ENCODE assay signal across 24 cellular contexts in genomic region chr6:140541288-140541687, GRCh38.
DNase-seq lines count a peak whose midpoint lies in the region; ATAC-seq and TF ChIP-seq lines count a peak whose summit lies in the region.
"Had no signal": no experiment of that assay in that cellular context is flagged by ENCODE, and none has a peak within 500 bp of the region (broad histone marks: within the 10 kb centered on the region; RNA-seq: fewer than 3 reads in every experiment).

No MANE protein-coding gene starts in this region.

- no peak overlapping the region for H2AK5ac ChIP-seq in trophoblast cell (ENCODE audit: low read length)

- H2BK120ac ChIP-seq in trophoblast cell (ENCODE audit: insufficient read depth, low read length, poor library complexity): no peak overlapping the region

- H2BK12ac ChIP-seq in trophoblast cell (ENCODE audit: low read length): no peak overlapping the region

- H3K9me3 ChIP-seq in HAP-1 (no peaks in the 10 kb centered on the region), SK-N-MC (ENCODE audit: low read depth, low read length) (no peaks in the 10 kb centered on the region), trophoblast cell (ENCODE audit: insufficient read depth, low read depth, low read length) (no peaks in the 10 kb centered on the region), heart left ventricle (peaks cover 0 to 2% (median 0%) of the 10 kb centered on the region in 12 donors), prostate gland (no peaks in the 10 kb centered on the region)
- H3K9me3 ChIP-seq: Caco-2, gastrocnemius medialis, pancreas had no signal

- TF ChIP-seq POLR2A in heart left ventricle (IDR thresholded peaks at IDR 0.05) (no peak), prostate gland (IDR thresholded peaks at IDR 0.05) (no peak)

- WGBS in trophoblast cell (ENCODE audit: extremely low coverage, insufficient coverage, insufficient read length): no CpG with 5 or more reads among the region's 7 CpGs
- 89 to 93% (median 90%) methylated on average over 7 of the region's 7 CpGs for WGBS in heart left ventricle, 4 donors
- 86% methylated on average over 7 of the region's 7 CpGs for WGBS in prostate gland

- H3K79me2 ChIP-seq in trophoblast cell (ENCODE audit: control insufficient read depth, insufficient read depth, low read length, poor library complexity): no peaks in the 10 kb centered on the region

- no peak overlapping the region for H2BK5ac ChIP-seq in trophoblast cell (ENCODE audit: low read depth, low read length, poor library complexity)

- no peak overlapping the region for H4K91ac ChIP-seq in trophoblast cell (ENCODE audit: low read depth, low read length)

- H3K36me3 ChIP-seq in HAP-1 (replicated peaks): no peaks in the 10 kb centered on the region
- H3K36me3 ChIP-seq in SK-N-MC (ENCODE audit: insufficient read depth, low read length): no peaks in the 10 kb centered on the region
- no peaks in the 10 kb centered on the region for H3K36me3 ChIP-seq in trophoblast cell (ENCODE audit: control insufficient read depth in 1 of 2, insufficient read depth in 2 of 2, low read length in 2 of 2)
- no peaks in the 10 kb centered on the region for H3K36me3 ChIP-seq in brain microvascular endothelial cell (replicated peaks)
- no peaks in the 10 kb centered on the region for H3K36me3 ChIP-seq in heart left ventricle
- H3K36me3 ChIP-seq in prostate gland: no peaks in the 10 kb centered on the region
- H3K36me3 ChIP-seq: gastrocnemius medialis, pancreas had no signal

- H3K4me3 ChIP-seq in HAP-1: no peak overlapping the region
- 0 out of 2 replicates have a peak overlapping the region, but pooled peaks have one; percentile 14 for H3K4me3 ChIP-seq in SK-N-MC
- H3K4me3 ChIP-seq in fibroblast of mammary gland (ENCODE audit: control insufficient read depth, low read depth, low read length): no peak overlapping the region
- H3K4me3 ChIP-seq in trophoblast cell (ENCODE audit: low read depth, low read length): no peak overlapping the region
- no peak overlapping the region for H3K4me3 ChIP-seq in brain microvascular endothelial cell (ENCODE audit: low read depth, low read length)
- H3K4me3 ChIP-seq in heart left ventricle: no peak overlapping the region
- H3K4me3 ChIP-seq in prostate gland: no peak overlapping the region
- H3K4me3 ChIP-seq: gastrocnemius medialis, GM23338, pancreas had no signal

- intact Hi-C loops in heart left ventricle (cut with DNase I): no loop called here
- intact Hi-C loops in prostate gland (cut with DNase I): no loop called here

- H3K4me1 ChIP-seq in HAP-1 (peaks cover 48% of the 10 kb centered on the region), trophoblast cell (ENCODE audit: control insufficient read depth in 1 of 2, insufficient read depth in 2 of 2, low read length in 2 of 2) (peaks cover 0 to 2% of the 10 kb centered on the region in 2 experiments), heart left ventricle (peaks cover 0 to 21% (median 11%) of the 10 kb centered on the region in 12 donors), prostate gland (replicated peaks) (no peaks in the 10 kb centered on the region)
- H3K4me1 ChIP-seq: pancreas had no signal

- H3K27ac ChIP-seq in SK-N-MC (peak overlapping the region; percentile 8; the same call in 1 of the 2 replicates), trophoblast cell (ENCODE audit: low read depth, low read length) (no peak overlapping the region), brain microvascular endothelial cell (no peak overlapping the region), heart left ventricle (no peak overlapping the region), prostate gland (no peak overlapping the region)
- H3K27ac ChIP-seq: gastrocnemius medialis, pancreas had no signal

- H3K9ac ChIP-seq in SK-N-MC (ENCODE audit: insufficient read length) (no peak overlapping the region), trophoblast cell (ENCODE audit: low read length) (no peak overlapping the region)

- no peak overlapping the region for H2AFZ ChIP-seq in trophoblast cell (ENCODE audit: insufficient read depth, low read length, poor library complexity)
- H2AFZ ChIP-seq: GM23338 had no signal

- DNase-seq in HAP-1 (ENCODE audit: low spot score in 2 of 2) (peak; percentile 11 to 86), SK-N-MC (ENCODE audit: low read depth, low spot score) (no peak), fibroblast of mammary gland (ENCODE audit: low read depth) (peak; percentile 31), trophoblast cell (peak; percentile 30 to 79), brain microvascular endothelial cell (no peak), heart left ventricle (no peak), prostate gland (ENCODE audit: low spot score) (no peak)
- DNase-seq: activated CD4-positive, CD25-positive, alpha-beta regulatory T cell; activated naive CD8-positive, alpha-beta T cell treated with anti-CD3 and anti-CD28 coated beads, Interleukin-2, amount 50 U/mL, for 24 hours; AML-193; Caco-2; central memory CD4-positive, alpha-beta T cell; effector memory CD8-positive, alpha-beta T cell; gastrocnemius medialis; Karpas-422; NCI-H1417 treated with DMSO at 0.1 percent for 48 hours; NCI-H2171; pancreas; stimulated activated CD4-positive, alpha-beta T cell treated with anti-CD3 and anti-CD28 coated beads, Interleukin-4, amount 100 ng/mL, for 24 hours; stimulated activated CD8-positive, alpha-beta memory T cell treated with anti-CD3 and anti-CD28 coated beads, Interleukin-4, amount 100 ng/mL, for 48 hours had no signal

- no peak overlapping the region for H4K8ac ChIP-seq in trophoblast cell (ENCODE audit: low read depth, low read length)

- no peak overlapping the region for H4K12ac ChIP-seq in trophoblast cell (ENCODE audit: low read depth, low read length)

- in situ Hi-C loops in HAP-1 (cut with MboI; ENCODE audit: low sequenced_read_pairs): no loop called here
- in situ Hi-C loops in brain microvascular endothelial cell (cut with HindIII; ENCODE audit: low pct_ligation_motif_present, low sequenced_read_pairs): no loop called here

- no peak overlapping the region for H3K18ac ChIP-seq in trophoblast cell (ENCODE audit: low read length)

- H3K79me1 ChIP-seq in trophoblast cell (ENCODE audit: low read length): peaks cover 5% of the 10 kb centered on the region

- ATAC-seq in GM19023 (IDR thresholded peaks at IDR 0.05; ENCODE audit: unreplicated experiment) (no peak), heart left ventricle (no peak)
- ATAC-seq: activated naive CD8-positive, alpha-beta T cell treated with anti-CD3 and anti-CD28 coated beads, Interleukin-2, amount 50 U/mL, for 24 hours; effector memory CD8-positive, alpha-beta T cell; gastrocnemius medialis; GM23338; left lobe of liver; pancreas; Right ventricle myocardium inferior had no signal

- no peaks in the 10 kb centered on the region for H3K27me3 ChIP-seq in HAP-1 (ENCODE audit: low read depth)
- no peaks in the 10 kb centered on the region for H3K27me3 ChIP-seq in trophoblast cell (ENCODE audit: insufficient read depth, low read length)
- H3K27me3 ChIP-seq in brain microvascular endothelial cell (replicated peaks): no peaks in the 10 kb centered on the region
- H3K27me3 ChIP-seq in heart left ventricle: no peaks in the 10 kb centered on the region
- H3K27me3 ChIP-seq in prostate gland (replicated peaks; ENCODE audit: insufficient read depth): no peaks in the 10 kb centered on the region
- H3K27me3 ChIP-seq: gastrocnemius medialis, pancreas had no signal

- no peak overlapping the region for H3K4ac ChIP-seq in trophoblast cell (ENCODE audit: low read depth, low read length)

- H3K4me2 ChIP-seq in trophoblast cell (ENCODE audit: low read length): no peak overlapping the region
- H3K4me2 ChIP-seq: GM23338 had no signal

- H3K23ac ChIP-seq in trophoblast cell (ENCODE audit: low read length): no peak overlapping the region

- no peak overlapping the region for H3K14ac ChIP-seq in trophoblast cell (ENCODE audit: low read length)

- TF ChIP-seq CTCF in fibroblast of mammary gland (conservative IDR thresholded peaks at IDR 0.05; ENCODE audit: control insufficient read depth, insufficient read depth, low read depth, low read length) (no peak), brain microvascular endothelial cell (IDR thresholded peaks at IDR 0.05; ENCODE audit: low read depth, low read length, missing control alignments) (no peak), heart left ventricle (IDR thresholded peaks at IDR 0.05) (no peak), prostate gland (IDR thresholded peaks at IDR 0.05) (no peak)

Comparison
In these comparisons a context has a peak if more than half of its experiments do, and no peak if none do; other contexts are left out.
1. DNase-seq: peak in HAP-1 (2 of 2), fibroblast of mammary gland (single experiment) and trophoblast cell (2 of 2); none in SK-N-MC (single experiment), brain microvascular endothelial cell (single experiment), heart left ventricle (0 of 5) and prostate gland (single experiment).